ENCODE assay signal across 14 cellular contexts in the genomic region with DNA sequence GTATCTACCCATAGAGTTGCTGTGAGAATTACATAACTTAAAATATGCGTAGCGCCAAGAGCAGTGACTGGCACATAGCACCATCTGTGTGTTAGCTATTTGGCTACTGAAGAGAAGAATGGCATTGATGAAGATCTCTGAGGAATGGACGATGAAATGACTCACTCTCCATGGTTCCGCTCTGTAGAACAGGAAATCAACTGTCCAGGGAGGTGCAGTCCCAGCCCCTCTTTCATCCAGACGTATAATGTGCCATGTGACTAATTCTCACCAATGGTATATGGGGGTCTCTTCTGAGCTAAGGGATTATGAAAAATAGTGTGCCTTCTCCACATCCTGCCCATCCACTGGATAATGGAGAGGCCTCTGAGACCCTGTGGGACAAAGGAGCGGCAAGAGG.
"Had no signal": no experiment of that assay in that cellular context is flagged by ENCODE, and none has a peak within 500 bp of the region (broad histone marks: within the 10 kb centered on the region; RNA-seq: fewer than 3 reads in every experiment).

No MANE protein-coding gene starts in this region.

- ATAC-seq: activated CD4-positive, CD25-positive, alpha-beta regulatory T cell treated with anti-CD3 and anti-CD28 coated beads, Interleukin-2, amount 50 U/mL, for 24 hours; left lobe of liver; naive thymus-derived CD8-positive, alpha-beta T cell had no signal

- H3K4me3 Mint-ChIP-seq: activated naive CD4-positive, alpha-beta T cell treated with anti-CD3 and anti-CD28 coated beads, Interleukin-2, amount 10 ng/mL, durations not matched to agents 7 days and 5 days; naive thymus-derived CD8-positive, alpha-beta T cell had no signal

- H3K27ac Mint-ChIP-seq: activated naive CD4-positive, alpha-beta T cell treated with anti-CD3 and anti-CD28 coated beads, Interleukin-2, amount 10 ng/mL, durations not matched to agents 7 days and 5 days; naive thymus-derived CD8-positive, alpha-beta T cell had no signal

- H3K36me3 Mint-ChIP-seq: activated naive CD4-positive, alpha-beta T cell treated with anti-CD3 and anti-CD28 coated beads, Interleukin-2, amount 10 ng/mL, durations not matched to agents 7 days and 5 days; naive thymus-derived CD8-positive, alpha-beta T cell had no signal

- H3K27me3 Mint-ChIP-seq: activated naive CD4-positive, alpha-beta T cell treated with anti-CD3 and anti-CD28 coated beads, Interleukin-2, amount 10 ng/mL, durations not matched to agents 7 days and 5 days had no signal

- FAIRE-seq: astrocyte, bronchial epithelial cell, islet of Langerhans had no signal

- H3K9me3 Mint-ChIP-seq: activated naive CD4-positive, alpha-beta T cell treated with anti-CD3 and anti-CD28 coated beads, Interleukin-2, amount 10 ng/mL, durations not matched to agents 7 days and 5 days; naive thymus-derived CD8-positive, alpha-beta T cell had no signal

- H3K4me1 Mint-ChIP-seq: activated naive CD4-positive, alpha-beta T cell treated with anti-CD3 and anti-CD28 coated beads, Interleukin-2, amount 10 ng/mL, durations not matched to agents 7 days and 5 days; naive thymus-derived CD8-positive, alpha-beta T cell had no signal

- DNase-seq: activated naive CD4-positive, alpha-beta T cell treated with anti-CD3 and anti-CD28 coated beads, Interleukin-2, amount 10 ng/mL, durations not matched to agents 7 days and 5 days; dermis blood vessel endothelial cell; posterior cingulate gyrus; retina; stimulated activated CD4-positive, alpha-beta T cell treated with anti-CD3 and anti-CD28 coated beads, Interleukin-12 subunit alpha, Interleukin-12 subunit beta, amount 100 ng/mL, for 4 hours; stimulated activated CD4-positive, alpha-beta T cell treated with anti-CD3 and anti-CD28 coated beads, Interleukin-2, amount 100 ng/mL, for 24 hours; thyroid gland; uterus had no signal
